ENCODE assay signal across 14 cellular contexts in the genomic region with DNA sequence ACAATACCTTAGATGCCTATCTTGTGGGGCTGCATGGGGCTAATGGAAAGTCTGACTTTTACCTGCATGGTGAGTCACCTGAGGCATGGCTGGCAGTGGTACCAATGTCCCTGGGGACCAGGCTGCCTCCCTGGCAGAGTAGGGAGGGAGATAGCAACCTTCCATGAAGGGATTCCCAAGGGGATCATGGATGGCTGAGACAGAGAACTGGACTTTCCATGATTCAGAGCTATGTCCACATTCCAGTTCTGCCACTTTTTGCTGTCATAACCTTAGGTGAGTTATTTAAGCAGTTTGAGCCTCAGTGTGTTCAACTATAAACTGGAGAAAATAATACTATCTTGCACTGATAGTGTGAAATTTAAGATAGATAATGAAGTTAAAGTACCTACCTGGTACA.
"Had no signal": no experiment of that assay in that cellular context is flagged by ENCODE, and none has a peak within 500 bp of the region (broad histone marks: within the 10 kb centered on the region; RNA-seq: fewer than 3 reads in every experiment).

No MANE protein-coding gene starts in this region.

- DNase-seq: activated CD4-positive, alpha-beta T cell treated with anti-CD3 and anti-CD28 coated beads, Interleukin-2, amount 50 U/mL, for 4 hours; activated CD4-positive, CD25-positive, alpha-beta regulatory T cell treated with anti-CD3 and anti-CD28 coated beads, Interleukin-2, amount 50 U/mL, for 72 hours; activated T-cell treated with anti-CD3 and anti-CD28 coated beads, Interleukin-2, amount 50 U/mL, for 1 hour; amygdala; effector memory CD8-positive, alpha-beta T cell; natural killer cell; spleen; stimulated activated CD4-positive, alpha-beta T cell treated with anti-CD3 and anti-CD28 coated beads, Interleukin-2, amount 100 ng/mL, for 24 hours; T-helper 2 cell had no signal

- FAIRE-seq: urothelium cell line had no signal

- H3K36me3 ChIP-seq: spleen had no signal

- H3K27me3 ChIP-seq: spleen had no signal

- H3K4me3 Mint-ChIP-seq: activated naive CD4-positive, alpha-beta T cell treated with anti-CD3 and anti-CD28 coated beads, Interleukin-2, amount 50 U/mL, for 24 hours; brain; dendritic cell treated with granulocyte-macrophage colony-stimulating factor and Interleukin-4, amounts not matched to agents 40 ng/mL and 50 ng/mL, for 4 days; effector memory CD8-positive, alpha-beta T cell; natural killer cell; stimulated activated naive CD8-positive, alpha-beta T cell treated with anti-CD3 and anti-CD28 coated beads, Interleukin-15, Interleukin-2, amounts not matched to agents 100 ng/mL and 50 ng/mL, for 24 hours had no signal

- H3K9me3 ChIP-seq: spleen had no signal

- H3K9me3 Mint-ChIP-seq: activated naive CD4-positive, alpha-beta T cell treated with anti-CD3 and anti-CD28 coated beads, Interleukin-2, amount 50 U/mL, for 24 hours; dendritic cell treated with granulocyte-macrophage colony-stimulating factor and Interleukin-4, amounts not matched to agents 40 ng/mL and 50 ng/mL, for 4 days; effector memory CD8-positive, alpha-beta T cell; natural killer cell had no signal

- H3K27ac ChIP-seq: spleen had no signal

- H3K27ac Mint-ChIP-seq: activated naive CD4-positive, alpha-beta T cell treated with anti-CD3 and anti-CD28 coated beads, Interleukin-2, amount 50 U/mL, for 24 hours; dendritic cell treated with granulocyte-macrophage colony-stimulating factor and Interleukin-4, amounts not matched to agents 40 ng/mL and 50 ng/mL, for 4 days; effector memory CD8-positive, alpha-beta T cell; natural killer cell; stimulated activated naive CD8-positive, alpha-beta T cell treated with anti-CD3 and anti-CD28 coated beads, Interleukin-15, Interleukin-2, amounts not matched to agents 100 ng/mL and 50 ng/mL, for 24 hours had no signal

- H3K36me3 Mint-ChIP-seq: activated naive CD4-positive, alpha-beta T cell treated with anti-CD3 and anti-CD28 coated beads, Interleukin-2, amount 50 U/mL, for 24 hours; natural killer cell had no signal

- ATAC-seq: effector memory CD8-positive, alpha-beta T cell; natural killer cell had no signal

- H3K4me1 Mint-ChIP-seq: activated naive CD4-positive, alpha-beta T cell treated with anti-CD3 and anti-CD28 coated beads, Interleukin-2, amount 50 U/mL, for 24 hours had no signal

- H3K27me3 Mint-ChIP-seq: activated naive CD4-positive, alpha-beta T cell treated with anti-CD3 and anti-CD28 coated beads, Interleukin-2, amount 50 U/mL, for 24 hours; brain; effector memory CD8-positive, alpha-beta T cell had no signal

- H3K4me3 ChIP-seq: spleen had no signal
